ENCODE assay signal across 1 cellular context in the genomic region with DNA sequence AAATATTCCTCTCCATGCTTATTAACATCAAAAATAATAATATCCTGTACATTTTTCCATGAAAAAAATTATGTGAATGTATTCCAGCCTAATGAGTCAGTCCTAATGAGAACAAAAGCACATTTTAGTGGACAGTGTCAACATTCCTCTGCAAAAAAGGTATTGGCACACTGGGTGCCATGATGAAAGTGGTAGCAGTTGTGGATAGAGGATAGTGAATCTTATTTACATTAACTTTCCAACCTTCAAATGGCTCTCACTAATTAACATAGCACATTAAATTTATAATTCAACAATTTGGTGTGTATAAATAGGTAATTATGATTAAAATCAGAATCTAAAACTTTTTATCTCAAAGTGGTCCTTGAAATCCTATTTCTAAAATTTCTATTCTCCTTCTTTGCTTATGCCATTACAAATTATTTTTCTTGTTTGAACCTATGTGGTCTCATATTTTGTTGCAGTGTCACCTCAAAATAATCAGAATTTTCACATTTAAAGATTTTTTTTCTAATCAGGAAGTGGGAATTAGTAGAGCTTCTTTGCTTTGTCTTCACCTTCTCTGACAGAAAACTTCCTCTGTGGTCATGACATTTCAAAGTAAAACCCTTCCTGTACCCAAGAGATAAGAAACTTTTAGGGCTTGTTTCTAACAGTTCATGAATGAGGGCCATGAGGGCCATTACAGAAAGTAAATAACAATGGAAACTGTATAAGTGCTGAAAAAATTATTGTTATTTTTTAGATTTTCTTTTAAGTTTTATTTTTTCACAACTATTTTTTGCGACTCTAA.
TF ChIP-seq lines count a peak whose summit lies in the region.

No MANE protein-coding gene starts in this region.

TF ChIP-seq in K562, 482 proteins besides CTCF, POLR2A, EP300 and RAD21 (continued from another document and continues in another):
- TF ChIP-seq, protein P1, sequence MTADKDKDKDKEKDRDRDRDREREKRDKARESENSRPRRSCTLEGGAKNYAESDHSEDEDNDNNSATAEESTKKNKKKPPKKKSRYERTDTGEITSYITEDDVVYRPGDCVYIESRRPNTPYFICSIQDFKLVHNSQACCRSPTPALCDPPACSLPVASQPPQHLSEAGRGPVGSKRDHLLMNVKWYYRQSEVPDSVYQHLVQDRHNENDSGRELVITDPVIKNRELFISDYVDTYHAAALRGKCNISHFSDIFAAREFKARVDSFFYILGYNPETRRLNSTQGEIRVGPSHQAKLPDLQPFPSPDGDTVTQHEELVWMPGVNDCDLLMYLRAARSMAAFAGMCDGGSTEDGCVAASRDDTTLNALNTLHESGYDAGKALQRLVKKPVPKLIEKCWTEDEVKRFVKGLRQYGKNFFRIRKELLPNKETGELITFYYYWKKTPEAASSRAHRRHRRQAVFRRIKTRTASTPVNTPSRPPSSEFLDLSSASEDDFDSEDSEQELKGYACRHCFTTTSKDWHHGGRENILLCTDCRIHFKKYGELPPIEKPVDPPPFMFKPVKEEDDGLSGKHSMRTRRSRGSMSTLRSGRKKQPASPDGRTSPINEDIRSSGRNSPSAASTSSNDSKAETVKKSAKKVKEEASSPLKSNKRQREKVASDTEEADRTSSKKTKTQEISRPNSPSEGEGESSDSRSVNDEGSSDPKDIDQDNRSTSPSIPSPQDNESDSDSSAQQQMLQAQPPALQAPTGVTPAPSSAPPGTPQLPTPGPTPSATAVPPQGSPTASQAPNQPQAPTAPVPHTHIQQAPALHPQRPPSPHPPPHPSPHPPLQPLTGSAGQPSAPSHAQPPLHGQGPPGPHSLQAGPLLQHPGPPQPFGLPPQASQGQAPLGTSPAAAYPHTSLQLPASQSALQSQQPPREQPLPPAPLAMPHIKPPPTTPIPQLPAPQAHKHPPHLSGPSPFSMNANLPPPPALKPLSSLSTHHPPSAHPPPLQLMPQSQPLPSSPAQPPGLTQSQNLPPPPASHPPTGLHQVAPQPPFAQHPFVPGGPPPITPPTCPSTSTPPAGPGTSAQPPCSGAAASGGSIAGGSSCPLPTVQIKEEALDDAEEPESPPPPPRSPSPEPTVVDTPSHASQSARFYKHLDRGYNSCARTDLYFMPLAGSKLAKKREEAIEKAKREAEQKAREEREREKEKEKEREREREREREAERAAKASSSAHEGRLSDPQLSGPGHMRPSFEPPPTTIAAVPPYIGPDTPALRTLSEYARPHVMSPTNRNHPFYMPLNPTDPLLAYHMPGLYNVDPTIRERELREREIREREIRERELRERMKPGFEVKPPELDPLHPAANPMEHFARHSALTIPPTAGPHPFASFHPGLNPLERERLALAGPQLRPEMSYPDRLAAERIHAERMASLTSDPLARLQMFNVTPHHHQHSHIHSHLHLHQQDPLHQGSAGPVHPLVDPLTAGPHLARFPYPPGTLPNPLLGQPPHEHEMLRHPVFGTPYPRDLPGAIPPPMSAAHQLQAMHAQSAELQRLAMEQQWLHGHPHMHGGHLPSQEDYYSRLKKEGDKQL (CRISPR knock-in tag; IDR thresholded peaks at IDR 0.05; ENCODE audit: borderline replicate concordance), result no peak
- TF ChIP-seq TBL1XR1 (IDR thresholded peaks at IDR 0.05; ENCODE audit: low read length in 2 of 2) (peak; percentile 60 to 86; a peak in 3 of 4 replicates), ERF (CRISPR knock-in tag; IDR thresholded peaks at IDR 0.05) (no peak), PML (IDR thresholded peaks at IDR 0.05; ENCODE audit: low read length) (peak; percentile 90), MTA2 (IDR thresholded peaks at IDR 0.05; ENCODE audit: low read depth) (peak; percentile 78), TAF7 (tag; IDR thresholded peaks at IDR 0.05) (no peak), TSC22D4 (tag; IDR thresholded peaks at IDR 0.05) (no peak), ARID1B (IDR thresholded peaks at IDR 0.05) (peak; percentile 97), GTF2F1 (IDR thresholded peaks at IDR 0.05; ENCODE audit: low read depth, low read length) (no peak), ZBTB8A (IDR thresholded peaks at IDR 0.05; ENCODE audit: partially characterized antibody) (no peak), JUN (IDR thresholded peaks at IDR 0.05; ENCODE audit: borderline replicate concordance, low read depth, low read length) (0 out of 2 replicates have a peak, but pooled peaks have one; percentile 49), JUN (CRISPR knock-in tag; IDR thresholded peaks at IDR 0.05; ENCODE audit: borderline replicate concordance) (no peak), RNF2 (IDR thresholded peaks at IDR 0.05) (peak; percentile 92), ZFP36 (IDR thresholded peaks at IDR 0.05; ENCODE audit: low read depth, low read length, partially characterized antibody) (no peak), SRSF7 (optimal IDR thresholded peaks at IDR 0.05; ENCODE audit: low read depth, low read length) (no peak), RBM15 (IDR thresholded peaks at IDR 0.05; ENCODE audit: insufficient read depth, low read length) (no peak), KDM2B (CRISPR knock-in tag; IDR thresholded peaks at IDR 0.05) (no peak)
- TF ChIP-seq, protein P2, sequence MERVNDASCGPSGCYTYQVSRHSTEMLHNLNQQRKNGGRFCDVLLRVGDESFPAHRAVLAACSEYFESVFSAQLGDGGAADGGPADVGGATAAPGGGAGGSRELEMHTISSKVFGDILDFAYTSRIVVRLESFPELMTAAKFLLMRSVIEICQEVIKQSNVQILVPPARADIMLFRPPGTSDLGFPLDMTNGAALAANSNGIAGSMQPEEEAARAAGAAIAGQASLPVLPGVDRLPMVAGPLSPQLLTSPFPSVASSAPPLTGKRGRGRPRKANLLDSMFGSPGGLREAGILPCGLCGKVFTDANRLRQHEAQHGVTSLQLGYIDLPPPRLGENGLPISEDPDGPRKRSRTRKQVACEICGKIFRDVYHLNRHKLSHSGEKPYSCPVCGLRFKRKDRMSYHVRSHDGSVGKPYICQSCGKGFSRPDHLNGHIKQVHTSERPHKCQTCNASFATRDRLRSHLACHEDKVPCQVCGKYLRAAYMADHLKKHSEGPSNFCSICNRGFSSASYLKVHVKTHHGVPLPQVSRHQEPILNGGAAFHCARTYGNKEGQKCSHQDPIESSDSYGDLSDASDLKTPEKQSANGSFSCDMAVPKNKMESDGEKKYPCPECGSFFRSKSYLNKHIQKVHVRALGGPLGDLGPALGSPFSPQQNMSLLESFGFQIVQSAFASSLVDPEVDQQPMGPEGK (CRISPR knock-in tag; IDR thresholded peaks at IDR 0.05; ENCODE audit: borderline replicate concordance), result no peak
- TF ChIP-seq, protein P3, sequence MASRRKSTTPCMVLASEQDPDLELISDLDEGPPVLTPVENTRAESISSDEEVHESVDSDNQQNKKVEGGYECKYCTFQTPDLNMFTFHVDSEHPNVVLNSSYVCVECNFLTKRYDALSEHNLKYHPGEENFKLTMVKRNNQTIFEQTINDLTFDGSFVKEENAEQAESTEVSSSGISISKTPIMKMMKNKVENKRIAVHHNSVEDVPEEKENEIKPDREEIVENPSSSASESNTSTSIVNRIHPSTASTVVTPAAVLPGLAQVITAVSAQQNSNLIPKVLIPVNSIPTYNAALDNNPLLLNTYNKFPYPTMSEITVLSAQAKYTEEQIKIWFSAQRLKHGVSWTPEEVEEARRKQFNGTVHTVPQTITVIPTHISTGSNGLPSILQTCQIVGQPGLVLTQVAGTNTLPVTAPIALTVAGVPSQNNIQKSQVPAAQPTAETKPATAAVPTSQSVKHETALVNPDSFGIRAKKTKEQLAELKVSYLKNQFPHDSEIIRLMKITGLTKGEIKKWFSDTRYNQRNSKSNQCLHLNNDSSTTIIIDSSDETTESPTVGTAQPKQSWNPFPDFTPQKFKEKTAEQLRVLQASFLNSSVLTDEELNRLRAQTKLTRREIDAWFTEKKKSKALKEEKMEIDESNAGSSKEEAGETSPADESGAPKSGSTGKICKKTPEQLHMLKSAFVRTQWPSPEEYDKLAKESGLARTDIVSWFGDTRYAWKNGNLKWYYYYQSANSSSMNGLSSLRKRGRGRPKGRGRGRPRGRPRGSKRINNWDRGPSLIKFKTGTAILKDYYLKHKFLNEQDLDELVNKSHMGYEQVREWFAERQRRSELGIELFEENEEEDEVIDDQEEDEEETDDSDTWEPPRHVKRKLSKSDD (conservative IDR thresholded peaks at IDR 0.05; ENCODE audit: low read length), result no peak
- TF ChIP-seq, protein P4, sequence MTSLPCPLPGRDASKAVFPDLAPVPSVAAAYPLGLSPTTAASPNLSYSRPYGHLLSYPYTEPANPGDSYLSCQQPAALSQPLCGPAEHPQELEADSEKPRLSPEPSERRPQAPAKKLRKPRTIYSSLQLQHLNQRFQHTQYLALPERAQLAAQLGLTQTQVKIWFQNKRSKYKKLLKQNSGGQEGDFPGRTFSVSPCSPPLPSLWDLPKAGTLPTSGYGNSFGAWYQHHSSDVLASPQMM (CRISPR knock-in tag; IDR thresholded peaks at IDR 0.05), result no peak
- TF ChIP-seq, protein P5, sequence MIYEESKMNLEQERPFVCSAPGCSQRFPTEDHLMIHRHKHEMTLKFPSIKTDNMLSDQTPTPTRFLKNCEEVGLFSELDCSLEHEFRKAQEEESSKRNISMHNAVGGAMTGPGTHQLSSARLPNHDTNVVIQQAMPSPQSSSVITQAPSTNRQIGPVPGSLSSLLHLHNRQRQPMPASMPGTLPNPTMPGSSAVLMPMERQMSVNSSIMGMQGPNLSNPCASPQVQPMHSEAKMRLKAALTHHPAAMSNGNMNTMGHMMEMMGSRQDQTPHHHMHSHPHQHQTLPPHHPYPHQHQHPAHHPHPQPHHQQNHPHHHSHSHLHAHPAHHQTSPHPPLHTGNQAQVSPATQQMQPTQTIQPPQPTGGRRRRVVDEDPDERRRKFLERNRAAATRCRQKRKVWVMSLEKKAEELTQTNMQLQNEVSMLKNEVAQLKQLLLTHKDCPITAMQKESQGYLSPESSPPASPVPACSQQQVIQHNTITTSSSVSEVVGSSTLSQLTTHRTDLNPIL (CRISPR knock-in tag; IDR thresholded peaks at IDR 0.05), result no peak
- TF ChIP-seq, protein P6, sequence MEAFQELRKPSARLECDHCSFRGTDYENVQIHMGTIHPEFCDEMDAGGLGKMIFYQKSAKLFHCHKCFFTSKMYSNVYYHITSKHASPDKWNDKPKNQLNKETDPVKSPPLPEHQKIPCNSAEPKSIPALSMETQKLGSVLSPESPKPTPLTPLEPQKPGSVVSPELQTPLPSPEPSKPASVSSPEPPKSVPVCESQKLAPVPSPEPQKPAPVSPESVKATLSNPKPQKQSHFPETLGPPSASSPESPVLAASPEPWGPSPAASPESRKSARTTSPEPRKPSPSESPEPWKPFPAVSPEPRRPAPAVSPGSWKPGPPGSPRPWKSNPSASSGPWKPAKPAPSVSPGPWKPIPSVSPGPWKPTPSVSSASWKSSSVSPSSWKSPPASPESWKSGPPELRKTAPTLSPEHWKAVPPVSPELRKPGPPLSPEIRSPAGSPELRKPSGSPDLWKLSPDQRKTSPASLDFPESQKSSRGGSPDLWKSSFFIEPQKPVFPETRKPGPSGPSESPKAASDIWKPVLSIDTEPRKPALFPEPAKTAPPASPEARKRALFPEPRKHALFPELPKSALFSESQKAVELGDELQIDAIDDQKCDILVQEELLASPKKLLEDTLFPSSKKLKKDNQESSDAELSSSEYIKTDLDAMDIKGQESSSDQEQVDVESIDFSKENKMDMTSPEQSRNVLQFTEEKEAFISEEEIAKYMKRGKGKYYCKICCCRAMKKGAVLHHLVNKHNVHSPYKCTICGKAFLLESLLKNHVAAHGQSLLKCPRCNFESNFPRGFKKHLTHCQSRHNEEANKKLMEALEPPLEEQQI (IDR thresholded peaks at IDR 0.05), result peak; percentile 99
- TF ChIP-seq, protein P7, sequence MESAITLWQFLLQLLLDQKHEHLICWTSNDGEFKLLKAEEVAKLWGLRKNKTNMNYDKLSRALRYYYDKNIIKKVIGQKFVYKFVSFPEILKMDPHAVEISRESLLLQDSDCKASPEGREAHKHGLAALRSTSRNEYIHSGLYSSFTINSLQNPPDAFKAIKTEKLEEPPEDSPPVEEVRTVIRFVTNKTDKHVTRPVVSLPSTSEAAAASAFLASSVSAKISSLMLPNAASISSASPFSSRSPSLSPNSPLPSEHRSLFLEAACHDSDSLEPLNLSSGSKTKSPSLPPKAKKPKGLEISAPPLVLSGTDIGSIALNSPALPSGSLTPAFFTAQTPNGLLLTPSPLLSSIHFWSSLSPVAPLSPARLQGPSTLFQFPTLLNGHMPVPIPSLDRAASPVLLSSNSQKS (CRISPR knock-in tag; IDR thresholded peaks at IDR 0.05), result no peak
- TF ChIP-seq, protein P8, sequence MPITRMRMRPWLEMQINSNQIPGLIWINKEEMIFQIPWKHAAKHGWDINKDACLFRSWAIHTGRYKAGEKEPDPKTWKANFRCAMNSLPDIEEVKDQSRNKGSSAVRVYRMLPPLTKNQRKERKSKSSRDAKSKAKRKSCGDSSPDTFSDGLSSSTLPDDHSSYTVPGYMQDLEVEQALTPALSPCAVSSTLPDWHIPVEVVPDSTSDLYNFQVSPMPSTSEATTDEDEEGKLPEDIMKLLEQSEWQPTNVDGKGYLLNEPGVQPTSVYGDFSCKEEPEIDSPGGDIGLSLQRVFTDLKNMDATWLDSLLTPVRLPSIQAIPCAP (CRISPR knock-in tag; IDR thresholded peaks at IDR 0.05; ENCODE audit: borderline replicate concordance), result no peak
